ENCODE assay signal across 21 cellular contexts in the genomic region with DNA sequence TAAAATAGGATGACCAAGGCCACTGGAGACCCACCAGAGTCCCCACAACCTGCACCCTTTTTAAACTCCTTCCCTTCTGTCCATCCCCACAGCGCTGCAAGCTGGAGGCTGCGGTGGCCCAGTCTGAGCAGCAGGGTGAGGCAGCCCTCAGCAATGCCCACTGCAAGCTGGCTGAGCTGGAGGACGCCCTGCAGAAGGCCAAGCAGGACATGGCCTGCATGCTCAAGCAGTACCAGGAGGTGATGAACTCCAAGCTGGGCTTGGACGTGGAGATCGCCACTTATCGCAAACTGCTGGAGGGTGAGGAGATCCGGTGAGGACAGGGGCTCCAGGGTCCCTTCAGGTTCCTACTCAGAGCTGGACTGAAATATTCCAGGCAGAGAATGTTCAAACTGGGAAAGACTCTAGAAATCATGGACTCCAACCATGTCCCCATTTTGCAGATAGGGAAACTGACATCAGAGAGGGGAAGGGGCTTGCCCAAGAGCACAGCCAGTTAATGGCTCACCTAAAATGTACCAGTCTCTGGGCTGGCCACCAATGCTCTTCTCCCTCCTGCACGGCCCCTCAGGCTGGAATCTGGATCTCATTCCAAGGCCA. TPM values are rescaled to one million over a fixed set of nuclear protein-coding genes. Genes with fewer than 3 reads are reported as not detected.
A peak's percentile ranks its signal among the peaks of the same experiment; 100 is the strongest.
DNase-seq lines count a peak whose midpoint lies in the region; ATAC-seq and TF ChIP-seq lines count a peak whose summit lies in the region.
"Had no signal": no experiment of that assay in that cellular context is flagged by ENCODE, and none has a peak within 500 bp of the region (broad histone marks: within the 10 kb centered on the region; RNA-seq: fewer than 3 reads in every experiment).

No MANE protein-coding gene starts in this region.

- intact Hi-C loops in thyroid gland (cut with DNase I), result no loop called here

- ATAC-seq in RWPE2 (ENCODE audit: low read depth) (no peak), HG02852 (IDR thresholded peaks at IDR 0.05; ENCODE audit: unreplicated experiment) (no peak), HG02885 (IDR thresholded peaks at IDR 0.05; ENCODE audit: poor library complexity, unreplicated experiment) (no peak)
- ATAC-seq: HCT116, HepG2 had no signal

- H3K18ac ChIP-seq in neuronal stem cell (ENCODE audit: low read length), result peak overlapping the region; percentile 24

- H3K9ac ChIP-seq in neuronal stem cell (ENCODE audit: low read depth, low read length, poor library complexity), result no peak overlapping the region

- no peak overlapping the region for H4K8ac ChIP-seq in neuronal stem cell (ENCODE audit: low read depth, low read length)

- peaks cover 17% of the 10 kb centered on the region for H3K4me1 ChIP-seq in RWPE2 (ENCODE audit: insufficient read depth, poor library complexity, severe bottlenecking)
- H3K4me1 ChIP-seq in neuronal stem cell (ENCODE audit: control insufficient read depth in 2 of 2, insufficient read depth in 1 of 2, low read depth in 1 of 2, low read length in 2 of 2), result no peaks in the 10 kb centered on the region
- peaks cover 66 to 74% of the 10 kb centered on the region in 2 donors for H3K4me1 ChIP-seq in thyroid gland

- H3K79me1 ChIP-seq in neuronal stem cell (ENCODE audit: low read depth, low read length), result no peaks in the 10 kb centered on the region

- no peak overlapping the region for H2BK5ac ChIP-seq in neuronal stem cell (ENCODE audit: low read length)

- peak overlapping the region; percentile 67 for H2BK12ac ChIP-seq in neuronal stem cell (ENCODE audit: low read length)

- no peak overlapping the region for H3K4me3 ChIP-seq in RWPE2 (ENCODE audit: severe bottlenecking)
- H3K4me3 ChIP-seq in coronary artery, result no peak overlapping the region
- H3K4me3 ChIP-seq in neuronal stem cell (ENCODE audit: low read length in 2 of 2), result no peak overlapping the region
- H3K4me3 ChIP-seq in thyroid gland (replicated peaks in 1 of 3), result no peak overlapping the region

- no peak overlapping the region for H3K4me2 ChIP-seq in neuronal stem cell (ENCODE audit: insufficient read depth, low read length, poor library complexity, severe bottlenecking)

- H4K91ac ChIP-seq in neuronal stem cell (ENCODE audit: low read depth, low read length, poor library complexity), result no peak overlapping the region

- POLR2A ChIA-PET in RWPE1 (lab: Yijun Ruan, JAX; ENCODE audit: low non-redundant PET), result no interaction called here

- peak overlapping the region; percentile 90 for H3K23ac ChIP-seq in neuronal stem cell (ENCODE audit: low read depth, low read length, poor library complexity)

- WGBS in neuronal stem cell (ENCODE audit: extremely low coverage in 2 of 2, insufficient read length in 2 of 2, insufficient replicate concordance in 1 of 2), 2 donors, result no CpG with 5 or more reads among the region's 8 CpGs
- WGBS in thyroid gland, 2 donors, result 93 to 96% methylated on average over 8 of the region's 8 CpGs

- TF ChIP-seq POLR2A in thyroid gland (IDR thresholded peaks at IDR 0.05), result no peak

- DNase-seq in RWPE2 (ENCODE audit: low spot score) (peak; percentile 19), coronary artery (ENCODE audit: low spot score) (peak; percentile 53), neuronal stem cell (ENCODE audit: low spot score) (no peak), thyroid gland (no peak), RWPE1 (ENCODE audit: low spot score) (no peak)
- DNase-seq: ACHN, BE2C, DMS153, DMS79, GDM1, GOT3, H7, HFFc6 had no signal

- no peak overlapping the region for H3K14ac ChIP-seq in neuronal stem cell (ENCODE audit: low read length)

- TF ChIP-seq CTCF in RWPE2 (IDR thresholded peaks at IDR 0.05; ENCODE audit: poor library complexity, severe bottlenecking) (no peak), coronary artery (IDR thresholded peaks at IDR 0.05) (no peak), thyroid gland (IDR thresholded peaks at IDR 0.05) (no peak), RWPE1 (conservative IDR thresholded peaks at IDR 0.05; ENCODE audit: low read depth) (no peak)

- no peaks in the 10 kb centered on the region for H3K27me3 ChIP-seq in RWPE2 (ENCODE audit: insufficient read depth, poor library complexity, severe bottlenecking)
- peaks cover 0 to 22% (median 2%) of the 10 kb centered on the region in 3 experiments for H3K27me3 ChIP-seq in neuronal stem cell (ENCODE audit: control insufficient read depth in 3 of 3, insufficient read depth in 3 of 3, low read depth in 1 of 3, low read length in 3 of 3)
- no peaks in the 10 kb centered on the region for H3K27me3 ChIP-seq in thyroid gland

- CTCF ChIA-PET in RWPE1 (lab: Yijun Ruan, JAX), result interaction anchor here (0.8 kb wide), 1 partner anchor 23 kb away, joined by 5 read pairs; no protein-coding TSS in a partner anchor

- no peak overlapping the region for H2BK120ac ChIP-seq in neuronal stem cell (ENCODE audit: low read depth, low read length)

- no peak overlapping the region for H2AFZ ChIP-seq in neuronal stem cell (ENCODE audit: low read length)

- H2BK15ac ChIP-seq in neuronal stem cell (ENCODE audit: low read length), result no peak overlapping the region

- H3K36me3 ChIP-seq in RWPE2 (ENCODE audit: low read depth) (no peaks in the 10 kb centered on the region), neuronal stem cell (replicated peaks in 1 of 2; ENCODE audit: control insufficient read depth in 2 of 2, insufficient read depth in 2 of 2, low read length in 2 of 2) (no peaks in the 10 kb centered on the region), thyroid gland (no peaks in the 10 kb centered on the region)
- H3K36me3 ChIP-seq: BE2C had no signal

- H3K9me3 ChIP-seq in RWPE2 (ENCODE audit: severe bottlenecking) (no peaks in the 10 kb centered on the region), neuronal stem cell (replicated peaks in 1 of 2; ENCODE audit: control insufficient read depth in 2 of 2, insufficient read depth in 1 of 2, low read depth in 1 of 2, low read length in 2 of 2) (no peaks in the 10 kb centered on the region), thyroid gland (no peaks in the 10 kb centered on the region)
- H3K9me3 ChIP-seq: BE2C had no signal

- H3K4ac ChIP-seq in neuronal stem cell (ENCODE audit: low read length), result no peak overlapping the region

- H3K27ac ChIP-seq in RWPE2 (ENCODE audit: poor library complexity, severe bottlenecking) (no peak overlapping the region), coronary artery (no peak overlapping the region), neuronal stem cell (replicated peaks; ENCODE audit: low read length) (no peak overlapping the region), thyroid gland (peak overlapping the region; percentile 66 to 95 (median 93)), RWPE1 (no peak overlapping the region)
- H3K27ac ChIP-seq: C4-2B had no signal

- no peak overlapping the region for H2AK5ac ChIP-seq in neuronal stem cell (ENCODE audit: low read depth, low read length)

RNA-seq across cellular contexts. Expression of a gene that starts 17.2 kb away (rescaled TPM):
- polyA plus RNA-seq in neuronal stem cell (2013, experiment 1 of 2), result not detected
- not detected for polyA plus RNA-seq in neuronal stem cell (2013, experiment 2 of 2)
- not detected for total RNA-seq in thyroid gland
- total RNA-seq: CD4-positive, alpha-beta T cell; H7; HepG2; HFFc6 had no signal
- polyA plus RNA-seq: HepG2, IgD-negative memory B cell had no signal

RNA-seq across cellular contexts. Expression of a gene that starts 28.9 kb away (rescaled TPM):
- not detected for polyA plus RNA-seq in neuronal stem cell (2013, experiment 1 of 2)
- not detected for polyA plus RNA-seq in neuronal stem cell (2013, experiment 2 of 2)
- under 1 TPM in 3 of 4 donors, not detected in 1; 0.22 to 0.46 (median 0.40) TPM for total RNA-seq in thyroid gland
- total RNA-seq: CD4-positive, alpha-beta T cell; Daoy; HepG2; HFFc6 had no signal
- polyA plus RNA-seq: HepG2, IgD-negative memory B cell had no signal

RNA-seq across cellular contexts. Expression of a gene that starts 35.3 kb away (rescaled TPM):
- polyA plus RNA-seq in neuronal stem cell (2013, experiment 1 of 2), result not detected
- polyA plus RNA-seq in neuronal stem cell (2013, experiment 2 of 2), result not detected
- total RNA-seq in thyroid gland, result not detected
- total RNA-seq: CD4-positive, alpha-beta T cell; Daoy; H7; HepG2; HFFc6 had no signal
- polyA plus RNA-seq: HepG2, IgD-negative memory B cell had no signal

RNA-seq across cellular contexts. Expression of a gene that starts 56.0 kb away (rescaled TPM):
- polyA plus RNA-seq in neuronal stem cell (2013, experiment 1 of 2), result not detected
- not detected for polyA plus RNA-seq in neuronal stem cell (2013, experiment 2 of 2)
- total RNA-seq in thyroid gland, result not detected
- total RNA-seq: CD4-positive, alpha-beta T cell; Daoy; H7; HepG2; HFFc6 had no signal
- polyA plus RNA-seq: HepG2, IgD-negative memory B cell had no signal

RNA-seq across cellular contexts. Expression of a gene that starts 58.8 kb away (rescaled TPM):
- 0.03 TPM for polyA plus RNA-seq in neuronal stem cell (2013, experiment 1 of 2)
- polyA plus RNA-seq in neuronal stem cell (2013, experiment 2 of 2), result not detected
- under 1 TPM in 2 of 4 donors, not detected in 2; 0.11 to 0.71 TPM for total RNA-seq in thyroid gland
- total RNA-seq: CD4-positive, alpha-beta T cell; H7; HepG2 had no signal
- polyA plus RNA-seq: HepG2, IgD-negative memory B cell had no signal

Comparison
In these comparisons a context has a peak if more than half of its experiments do, and no peak if none do; other contexts are left out.
1. DNase-seq: peak in RWPE2 (single experiment) and coronary artery (single experiment); none in neuronal stem cell (single experiment), thyroid gland (0 of 2) and RWPE1 (single experiment).
2. H3K27ac ChIP-seq: peak in thyroid gland (3 of 3); none in RWPE2 (single experiment), coronary artery (0 of 2), neuronal stem cell (single experiment) and RWPE1 (single experiment).